Comparison of ENCODE assay signal across 24 cellular contexts in the genomic region with DNA sequence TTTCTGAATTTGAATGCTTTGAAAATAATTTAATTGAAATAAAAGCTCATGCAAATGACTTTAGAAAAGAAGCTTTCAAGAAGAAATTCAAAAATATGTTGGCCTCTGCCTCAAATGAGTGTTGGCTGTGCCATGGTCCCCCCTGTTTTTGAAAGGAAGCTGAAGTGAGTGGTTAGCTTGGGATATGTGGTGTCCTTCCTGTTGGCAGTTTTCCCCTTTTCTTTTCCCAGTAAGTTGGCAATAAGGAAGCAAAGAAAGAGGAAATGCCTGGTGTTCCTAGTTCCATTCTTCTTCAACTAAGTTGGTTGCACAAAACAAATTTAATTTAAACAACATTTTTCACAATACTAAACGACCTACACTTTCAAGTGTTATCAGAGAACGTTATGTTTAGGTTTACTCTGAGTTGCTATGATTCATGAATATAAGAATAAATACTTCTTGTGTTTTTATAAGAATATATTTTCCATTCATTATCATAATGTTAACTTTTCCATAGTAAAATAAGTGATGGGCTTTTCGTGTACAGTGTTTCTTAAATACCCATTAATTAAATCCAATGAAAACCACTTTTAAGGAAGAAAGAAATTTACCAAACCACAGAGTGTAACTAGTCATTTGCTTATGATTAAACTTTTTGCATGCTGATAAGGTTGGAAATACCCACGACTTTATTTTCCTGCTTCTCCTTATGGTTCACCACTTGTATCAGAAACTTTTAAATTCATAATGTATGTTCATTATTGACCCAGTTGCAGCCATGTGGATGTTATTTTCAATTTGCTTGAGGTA. TPM values are rescaled to one million over a fixed set of nuclear protein-coding genes. Genes with fewer than 3 reads are reported as not detected.
DNase-seq lines count a peak whose midpoint lies in the region; ATAC-seq, FAIRE-seq and TF ChIP-seq lines count a peak whose summit lies in the region.
"Had no signal": no experiment of that assay in that cellular context is flagged by ENCODE, and none has a peak within 500 bp of the region (broad histone marks: within the 10 kb centered on the region; RNA-seq: fewer than 3 reads in every experiment).

No MANE protein-coding gene starts in this region.

- no peaks in the 10 kb centered on the region for H3K9me3 Mint-ChIP-seq in stimulated activated memory B cell treated with anti-CD40 and anti-IgM and Interleukin-4, amounts not matched to agents 10 μg/mL and 1 μg/mL and 100 μg/mL, for 72 hours
- H3K9me3 Mint-ChIP-seq: HFFc6, nephron had no signal

- no peak for TF ChIP-seq EP300 in SK-N-SH (IDR thresholded peaks at IDR 0.05; ENCODE audit: borderline replicate concordance in 1 of 2, low read depth in 1 of 2, low read length in 1 of 2)

- no peaks in the 10 kb centered on the region for H3K36me3 Mint-ChIP-seq in stimulated activated memory B cell treated with anti-CD40 and anti-IgM and Interleukin-4, amounts not matched to agents 10 μg/mL and 1 μg/mL and 100 μg/mL, for 72 hours

- FAIRE-seq in colon (lab: Jason Lieb, UNC): peak; percentile 33
- FAIRE-seq: A549 had no signal

- H3K27ac ChIP-seq in SK-N-SH (ENCODE audit: low read depth in 2 of 2, low read length in 1 of 2) (no peak overlapping the region), OCI-LY1 (ENCODE audit: low read depth, low read length, poor library complexity, severe bottlenecking) (no peak overlapping the region)
- H3K27ac ChIP-seq: A549, C4-2B, esophagus muscularis mucosa, RWPE1, uterus had no signal

- H3K9ac ChIP-seq in SK-N-SH (no peak overlapping the region), OCI-LY1 (ENCODE audit: low read length) (no peak overlapping the region)

- POLR2A ChIA-PET in SK-N-SH (lab: Yijun Ruan, JAX): no interaction called here

- H3K36me3 ChIP-seq in SK-N-SH (replicated peaks in 1 of 2; ENCODE audit: control insufficient read depth in 1 of 2, insufficient read depth in 2 of 2, low read length in 1 of 2) (peaks cover 0 to 7% of the 10 kb centered on the region in 2 experiments), OCI-LY1 (ENCODE audit: insufficient read depth, low read length) (peaks cover 9% of the 10 kb centered on the region)
- H3K36me3 ChIP-seq: esophagus muscularis mucosa, uterus had no signal

- H2AFZ ChIP-seq in SK-N-SH (ENCODE audit: low read depth) (0 out of 2 replicates have a peak overlapping the region, but pooled peaks have one; percentile 39), OCI-LY1 (ENCODE audit: low read length) (no peak overlapping the region)

- H3K9me2 ChIP-seq in SK-N-SH: no peaks in the 10 kb centered on the region
- no peaks in the 10 kb centered on the region for H3K9me2 ChIP-seq in OCI-LY1 (ENCODE audit: low read depth, low read length)

- ATAC-seq in SK-N-SH treated with all-trans-retinoic acid at 6 μM for 48 hours (no peak), left lobe of liver (no peak)
- peak; percentile 46 for ATAC-seq in stimulated activated memory B cell treated with anti-CD40 and anti-IgM and Interleukin-4, amounts not matched to agents 10 μg/mL and 1 μg/mL and 100 μg/mL, for 72 hours
- ATAC-seq: A549 had no signal

- H3K27me3 ChIP-seq in SK-N-SH (ENCODE audit: insufficient read depth) (no peaks in the 10 kb centered on the region), OCI-LY1 (ENCODE audit: insufficient read depth, low read length) (no peaks in the 10 kb centered on the region)
- H3K27me3 ChIP-seq: esophagus muscularis mucosa, uterus had no signal

- peaks cover 81% of the 10 kb centered on the region for H3K4me1 Mint-ChIP-seq in stimulated activated memory B cell treated with anti-CD40 and anti-IgM and Interleukin-4, amounts not matched to agents 10 μg/mL and 1 μg/mL and 100 μg/mL, for 72 hours

- H3K9me3 ChIP-seq in SK-N-SH (no peaks in the 10 kb centered on the region), OCI-LY1 (ENCODE audit: low read length) (no peaks in the 10 kb centered on the region)
- H3K9me3 ChIP-seq: A549, esophagus muscularis mucosa, uterus had no signal

- CTCF ChIA-PET in SK-N-SH (lab: Yijun Ruan, JAX): interaction anchor here (0.9 to 2.4 kb wide), 7 partner anchors 9 to 146 kb away, joined by 3 to 11 read pairs (median 3); no protein-coding TSS in a partner anchor

- peaks cover 34% of the 10 kb centered on the region for H3F3A ChIP-seq in SK-N-SH (replicated peaks; ENCODE audit: insufficient read depth)
- peaks cover 5% of the 10 kb centered on the region for H3F3A ChIP-seq in OCI-LY1 (ENCODE audit: insufficient read depth, low read length)

- peak overlapping the region; percentile 50 for H3K4me3 Mint-ChIP-seq in stimulated activated memory B cell treated with anti-CD40 and anti-IgM and Interleukin-4, amounts not matched to agents 10 μg/mL and 1 μg/mL and 100 μg/mL, for 72 hours
- H3K4me3 Mint-ChIP-seq: HFFc6, nephron had no signal

- TF ChIP-seq RAD21 in SK-N-SH (IDR thresholded peaks at IDR 0.05; ENCODE audit: low read length): no peak

- WGBS in SK-N-SH (ENCODE audit: low lambda C conversion rate): 64% methylated on average over 4 of the region's 4 CpGs

- peaks cover 18% of the 10 kb centered on the region; the same call in 1 of the 2 replicates for H3K79me2 ChIP-seq in SK-N-SH (ENCODE audit: insufficient read depth)
- H3K79me2 ChIP-seq in OCI-LY1 (ENCODE audit: insufficient read depth, low read length): peaks cover 79% of the 10 kb centered on the region

- H3K4me3 ChIP-seq in SK-N-SH (ENCODE audit: low read depth in 2 of 2, low read length in 1 of 2) (no peak overlapping the region), OCI-LY1 (ENCODE audit: low read depth, low read length, poor library complexity, severe bottlenecking) (no peak overlapping the region)
- H3K4me3 ChIP-seq: A549, esophagus muscularis mucosa, uterus had no signal

- peak overlapping the region; percentile 85 for H3K27ac Mint-ChIP-seq in stimulated activated memory B cell treated with anti-CD40 and anti-IgM and Interleukin-4, amounts not matched to agents 10 μg/mL and 1 μg/mL and 100 μg/mL, for 72 hours
- H3K27ac Mint-ChIP-seq: HFFc6, nephron, progenitor cell of endocrine pancreas had no signal

- H3K4me2 ChIP-seq in SK-N-SH: no peak overlapping the region
- 0 out of 2 replicates have a peak overlapping the region, but pooled peaks have one; percentile 0 for H3K4me2 ChIP-seq in OCI-LY1 (ENCODE audit: low read length)
- H3K4me2 ChIP-seq: A549 had no signal

- H3K4me1 ChIP-seq in SK-N-SH (ENCODE audit: control insufficient read depth in 1 of 2, insufficient read depth in 2 of 2, low read depth in 1 of 2, low read length in 1 of 2) (peaks cover 36 to 40% of the 10 kb centered on the region in 2 experiments), OCI-LY1 (ENCODE audit: insufficient read depth, low read length, severe bottlenecking) (peaks cover 88% of the 10 kb centered on the region)
- H3K4me1 ChIP-seq: A549 had no signal

- TF ChIP-seq CTCF in SK-N-SH (IDR thresholded peaks at IDR 0.05): no peak
- TF ChIP-seq CTCF in OCI-LY1 (IDR thresholded peaks at IDR 0.05; ENCODE audit: low read length): no peak

- H4K20me1 ChIP-seq in SK-N-SH (ENCODE audit: insufficient read depth): no peaks in the 10 kb centered on the region
- no peaks in the 10 kb centered on the region for H4K20me1 ChIP-seq in OCI-LY1 (ENCODE audit: insufficient read depth, low read length)

- DNase-seq in SK-N-SH (no peak), left lobe of liver (ENCODE audit: low spot score) (no peak), hepatic stellate cell (ENCODE audit: low spot score) (no peak), D341Med (ENCODE audit: low spot score) (no peak)
- DNase-seq: activated gamma-delta T cell treated with Interleukin-2 at 50 U/mL for 16 hours; anterior cingulate cortex; DMS153; effector CD8-positive, alpha-beta T cell; HFFc6; Karpas-422; NCI-H1436 treated with DMSO at 0.1 percent for 48 hours; NCI-H748 treated with DMSO at 0.1 percent for 48 hours; stimulated activated CD4-positive, alpha-beta T cell treated with anti-CD3 and anti-CD28 coated beads, Interleukin-2, amount 100 ng/mL, for 24 hours; uterus had no signal

- no peaks in the 10 kb centered on the region for H3K27me3 Mint-ChIP-seq in stimulated activated memory B cell treated with anti-CD40 and anti-IgM and Interleukin-4, amounts not matched to agents 10 μg/mL and 1 μg/mL and 100 μg/mL, for 72 hours

TF ChIP-seq in SK-N-SH, 30 proteins besides CTCF, POLR2A, EP300 and RAD21:
- TF ChIP-seq ELF1 (IDR thresholded peaks at IDR 0.05): no peak
- TF ChIP-seq NRF1 (IDR thresholded peaks at IDR 0.05; ENCODE audit: low read depth, low read length): no peak
- no peak for TF ChIP-seq NFIC (IDR thresholded peaks at IDR 0.05; ENCODE audit: borderline replicate concordance)
- TF ChIP-seq, protein P1, sequence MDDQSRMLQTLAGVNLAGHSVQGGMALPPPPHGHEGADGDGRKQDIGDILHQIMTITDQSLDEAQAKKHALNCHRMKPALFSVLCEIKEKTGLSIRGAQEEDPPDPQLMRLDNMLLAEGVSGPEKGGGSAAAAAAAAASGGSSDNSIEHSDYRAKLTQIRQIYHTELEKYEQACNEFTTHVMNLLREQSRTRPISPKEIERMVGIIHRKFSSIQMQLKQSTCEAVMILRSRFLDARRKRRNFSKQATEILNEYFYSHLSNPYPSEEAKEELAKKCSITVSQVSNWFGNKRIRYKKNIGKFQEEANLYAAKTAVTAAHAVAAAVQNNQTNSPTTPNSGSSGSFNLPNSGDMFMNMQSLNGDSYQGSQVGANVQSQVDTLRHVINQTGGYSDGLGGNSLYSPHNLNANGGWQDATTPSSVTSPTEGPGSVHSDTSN (IDR thresholded peaks at IDR 0.05): no peak
- TF ChIP-seq GABPA (IDR thresholded peaks at IDR 0.05; ENCODE audit: low read depth): no peak
- TF ChIP-seq TCF12 (IDR thresholded peaks at IDR 0.05): no peak

TF ChIP-seq in SK-N-SH treated with all-trans-retinoic acid at 6 μM for 48 hours, 23 proteins besides CTCF, POLR2A, EP300 and RAD21 (continues in another document):
- TF ChIP-seq ISL1 (CRISPR knock-in tag; IDR thresholded peaks at IDR 0.05) (no peak), PPARA (CRISPR knock-in tag; IDR thresholded peaks at IDR 0.05; ENCODE audit: borderline replicate concordance) (no peak), ZFP3 (CRISPR knock-in tag; IDR thresholded peaks at IDR 0.05) (no peak), SNAI2 (CRISPR knock-in tag; IDR thresholded peaks at IDR 0.05) (no peak), CSDC2 (CRISPR knock-in tag; IDR thresholded peaks at IDR 0.05) (no peak)
- TF ChIP-seq, protein P2, sequence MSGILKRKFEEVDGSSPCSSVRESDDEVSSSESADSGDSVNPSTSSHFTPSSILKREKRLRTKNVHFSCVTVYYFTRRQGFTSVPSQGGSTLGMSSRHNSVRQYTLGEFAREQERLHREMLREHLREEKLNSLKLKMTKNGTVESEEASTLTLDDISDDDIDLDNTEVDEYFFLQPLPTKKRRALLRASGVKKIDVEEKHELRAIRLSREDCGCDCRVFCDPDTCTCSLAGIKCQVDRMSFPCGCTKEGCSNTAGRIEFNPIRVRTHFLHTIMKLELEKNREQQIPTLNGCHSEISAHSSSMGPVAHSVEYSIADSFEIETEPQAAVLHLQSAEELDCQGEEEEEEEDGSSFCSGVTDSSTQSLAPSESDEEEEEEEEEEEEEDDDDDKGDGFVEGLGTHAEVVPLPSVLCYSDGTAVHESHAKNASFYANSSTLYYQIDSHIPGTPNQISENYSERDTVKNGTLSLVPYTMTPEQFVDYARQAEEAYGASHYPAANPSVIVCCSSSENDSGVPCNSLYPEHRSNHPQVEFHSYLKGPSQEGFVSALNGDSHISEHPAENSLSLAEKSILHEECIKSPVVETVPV (CRISPR knock-in tag; IDR thresholded peaks at IDR 0.05): no peak

RNA-seq across cellular contexts. Expression of a gene that starts 7.7 kb away (rescaled TPM):
- polyA plus RNA-seq in SK-N-SH (2012; rRNA removed): 11.6 and 19.8 TPM in 2 replicates
- 12.1 and 15.5 TPM in 2 replicates for polyA plus RNA-seq in SK-N-SH (2012; cell fraction: cytosol; rRNA removed)
- polyA plus RNA-seq in SK-N-SH (2012; cell fraction: nucleus; rRNA removed): 15.1 and 30.9 TPM in 2 replicates
- 2.1 TPM for total RNA-seq in left lobe of liver
